ENCODE assay signal across 27 cellular contexts in the genomic region with DNA sequence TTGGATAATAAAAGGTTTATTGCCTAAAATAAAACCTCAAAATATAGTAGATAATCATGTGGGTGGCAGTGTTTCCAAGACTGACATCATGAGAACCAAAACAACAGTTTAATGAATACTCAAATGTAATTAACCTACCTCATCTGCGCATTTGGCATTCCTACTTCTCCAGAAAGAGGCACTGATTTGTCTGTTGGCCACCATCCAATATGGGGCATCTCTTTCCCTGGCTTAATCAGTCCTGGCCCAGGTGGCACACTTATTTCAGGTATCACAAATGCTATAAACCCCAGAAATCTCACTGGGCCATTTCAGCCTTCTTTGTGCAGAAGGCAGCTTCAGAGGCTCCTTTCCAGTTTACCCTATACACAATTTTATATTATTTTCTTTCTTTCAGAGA.
"Had no signal": no experiment of that assay in that cellular context is flagged by ENCODE, and none has a peak within 500 bp of the region (broad histone marks: within the 10 kb centered on the region; RNA-seq: fewer than 3 reads in every experiment).

No MANE protein-coding gene starts in this region.

- H3K9me3 Mint-ChIP-seq: activated CD4-positive, alpha-beta T cell treated with anti-CD3 and anti-CD28 coated beads, Interleukin-2, amount 10 ng/mL, durations not matched to agents 7 days and 5 days; activated CD8-positive, alpha-beta T cell treated with anti-CD3 and anti-CD28 coated beads for 36 hours; activated naive CD8-positive, alpha-beta T cell treated with anti-CD3 and anti-CD28 coated beads, Interleukin-2, amount 50 U/mL, for 24 hours; activated T-helper 1 cell treated with anti-CD3 and anti-CD28 coated beads, Interleukin-12 subunit alpha, Interleukin-12 subunit beta, Interleukin-2, Interleukin-4 antibody, amounts not matched to agents 30 ng/mL and 10 ng/mL and 1 ng/mL, durations not matched to agents 14 hours and 24 hours and 36 hours; endodermal cell; memory B cell; nephron had no signal

- H3K27me3 Mint-ChIP-seq: activated CD4-positive, alpha-beta T cell treated with anti-CD3 and anti-CD28 coated beads, Interleukin-2, amount 10 ng/mL, durations not matched to agents 7 days and 5 days; activated CD8-positive, alpha-beta memory T cell treated with anti-CD3 and anti-CD28 coated beads, Interleukin-2, amount 10 ng/mL, durations not matched to agents 7 days and 5 days; activated CD8-positive, alpha-beta T cell treated with anti-CD3 and anti-CD28 coated beads for 36 hours; memory B cell had no signal

- H3K4me3 ChIP-seq: body of pancreas, coronary artery, esophagus squamous epithelium, gastrocnemius medialis, ovary, psoas muscle, right atrium auricular region, thyroid gland, upper lobe of right lung had no signal

- H3K36me3 ChIP-seq: esophagus squamous epithelium, gastrocnemius medialis, neutrophil, ovary, right atrium auricular region, thyroid gland, upper lobe of right lung had no signal

- H3K4me1 Mint-ChIP-seq: activated CD4-positive, alpha-beta T cell treated with anti-CD3 and anti-CD28 coated beads, Interleukin-2, amount 10 ng/mL, durations not matched to agents 7 days and 5 days; activated CD8-positive, alpha-beta memory T cell treated with anti-CD3 and anti-CD28 coated beads, Interleukin-2, amount 10 ng/mL, durations not matched to agents 7 days and 5 days; activated naive CD8-positive, alpha-beta T cell treated with anti-CD3 and anti-CD28 coated beads, Interleukin-2, amount 50 U/mL, for 24 hours; memory B cell; nephron; T-helper 17 cell had no signal

- H3K4me1 ChIP-seq: body of pancreas, esophagus squamous epithelium, gastrocnemius medialis, psoas muscle, right atrium auricular region, thyroid gland, upper lobe of right lung had no signal

- H3K36me3 Mint-ChIP-seq: activated CD8-positive, alpha-beta memory T cell treated with anti-CD3 and anti-CD28 coated beads, Interleukin-2, amount 10 ng/mL, durations not matched to agents 7 days and 5 days; memory B cell had no signal

- H3K4me3 Mint-ChIP-seq: activated CD4-positive, alpha-beta T cell treated with anti-CD3 and anti-CD28 coated beads, Interleukin-2, amount 10 ng/mL, durations not matched to agents 7 days and 5 days; activated CD8-positive, alpha-beta memory T cell treated with anti-CD3 and anti-CD28 coated beads, Interleukin-2, amount 10 ng/mL, durations not matched to agents 7 days and 5 days; activated CD8-positive, alpha-beta T cell treated with anti-CD3 and anti-CD28 coated beads for 36 hours; activated naive CD8-positive, alpha-beta T cell treated with anti-CD3 and anti-CD28 coated beads, Interleukin-2, amount 50 U/mL, for 24 hours; activated T-helper 1 cell treated with anti-CD3 and anti-CD28 coated beads, Interleukin-12 subunit alpha, Interleukin-12 subunit beta, Interleukin-2, Interleukin-4 antibody, amounts not matched to agents 30 ng/mL and 10 ng/mL and 1 ng/mL, durations not matched to agents 14 hours and 24 hours and 36 hours; endodermal cell; memory B cell; nephron; T-helper 17 cell had no signal

- H3K27ac ChIP-seq: body of pancreas, coronary artery, esophagus squamous epithelium, gastrocnemius medialis, neutrophil, ovary, psoas muscle, right atrium auricular region, thyroid gland, upper lobe of right lung had no signal

- DNase-seq: activated CD4-positive, alpha-beta T cell treated with anti-CD3 and anti-CD28 coated beads, Interleukin-2, amount 10 ng/mL, durations not matched to agents 7 days and 5 days; activated CD8-positive, alpha-beta memory T cell treated with anti-CD3 and anti-CD28 coated beads, Interleukin-2, amount 10 ng/mL, durations not matched to agents 7 days and 5 days; activated CD8-positive, alpha-beta T cell treated with anti-CD3 and anti-CD28 coated beads for 36 hours; activated gamma-delta T cell; activated naive CD4-positive, alpha-beta T cell treated with anti-CD3 and anti-CD28 coated beads, Interleukin-2, amount 50 U/mL, for 16 hours; activated naive CD8-positive, alpha-beta T cell treated with anti-CD3 and anti-CD28 coated beads, Interleukin-2, amount 50 U/mL, for 24 hours; activated T-cell treated with anti-CD3 and anti-CD28 coated beads for 4 hours; body of pancreas; endodermal cell; esophagus squamous epithelium; gastrocnemius medialis; islet precursor cell; left colon; ovary; psoas muscle; stimulated activated CD4-positive, alpha-beta T cell treated with anti-CD3 and anti-CD28 coated beads, Interleukin-12 subunit alpha, Interleukin-12 subunit beta, amount 100 ng/mL, for 4 hours; stimulated activated CD4-positive, alpha-beta T cell treated with anti-CD3 and anti-CD28 coated beads, Interleukin-4, amount 100 ng/mL, for 4 hours; stimulated activated naive CD8-positive, alpha-beta T cell treated with anti-CD3 and anti-CD28 coated beads, Interleukin-15, Interleukin-2, amounts not matched to agents 100 U/mL and 50 U/mL, for 24 hours; T-helper 17 cell; thyroid gland; upper lobe of right lung had no signal

- H3K27ac Mint-ChIP-seq: activated CD4-positive, alpha-beta T cell treated with anti-CD3 and anti-CD28 coated beads, Interleukin-2, amount 10 ng/mL, durations not matched to agents 7 days and 5 days; activated CD8-positive, alpha-beta memory T cell treated with anti-CD3 and anti-CD28 coated beads, Interleukin-2, amount 10 ng/mL, durations not matched to agents 7 days and 5 days; activated CD8-positive, alpha-beta T cell treated with anti-CD3 and anti-CD28 coated beads for 36 hours; activated naive CD8-positive, alpha-beta T cell treated with anti-CD3 and anti-CD28 coated beads, Interleukin-2, amount 50 U/mL, for 24 hours; activated T-helper 1 cell treated with anti-CD3 and anti-CD28 coated beads, Interleukin-12 subunit alpha, Interleukin-12 subunit beta, Interleukin-2, Interleukin-4 antibody, amounts not matched to agents 30 ng/mL and 10 ng/mL and 1 ng/mL, durations not matched to agents 14 hours and 24 hours and 36 hours; endodermal cell; memory B cell; nephron; T-helper 17 cell had no signal

- H3K9me3 ChIP-seq: body of pancreas, esophagus squamous epithelium, gastrocnemius medialis, neutrophil, ovary, psoas muscle, right atrium auricular region, thyroid gland, upper lobe of right lung had no signal

- H3K27me3 ChIP-seq: esophagus squamous epithelium, gastrocnemius medialis, neutrophil, ovary, right atrium auricular region, thyroid gland, upper lobe of right lung had no signal
